ENCODE assay signal across 1 cellular context in genomic region chr5:43572357-43572756, GRCh38.
TF ChIP-seq lines count a peak whose summit lies in the region.

No MANE protein-coding gene starts in this region.

TF ChIP-seq in SK-N-SH, 30 proteins besides CTCF, POLR2A, EP300 and RAD21 (continued from another document):
- TF ChIP-seq REST (IDR thresholded peaks at IDR 0.05; ENCODE audit: low read depth, low read length) = no peak
